In genomic region chr12:46242569-46242968, GRCh38 we compare ENCODE assay signal across 15 cellular contexts. TPM values are rescaled to one million over a fixed set of nuclear protein-coding genes. Genes with fewer than 3 reads are reported as not detected.
DNase-seq lines count a peak whose midpoint lies in the region; ATAC-seq and TF ChIP-seq lines count a peak whose summit lies in the region.
"Had no signal": no experiment of that assay in that cellular context is flagged by ENCODE, and none has a peak within 500 bp of the region (broad histone marks: within the 10 kb centered on the region; RNA-seq: fewer than 3 reads in every experiment).

No MANE protein-coding gene starts in this region.

- TF ChIP-seq CTCF in CD4-positive, alpha-beta T cell (IDR thresholded peaks at IDR 0.05): no peak

- peaks cover 62% of the 10 kb centered on the region for H3K4me1 Mint-ChIP-seq in activated CD8-positive, alpha-beta memory T cell treated with anti-CD3 and anti-CD28 coated beads, Interleukin-2, amount 10 ng/mL, durations not matched to agents 7 days and 5 days
- peaks cover 94% of the 10 kb centered on the region for H3K4me1 Mint-ChIP-seq in CD4-positive, alpha-beta T cell (ENCODE audit: low read depth)
- peaks cover 35% of the 10 kb centered on the region for H3K4me1 Mint-ChIP-seq in activated T-helper 17 cell treated with anti-CD3 and anti-CD28 coated beads, Interleukin-2, amount 50 U/mL, for 72 hours
- H3K4me1 Mint-ChIP-seq in naive thymus-derived CD4-positive, alpha-beta T cell: peaks cover 52 to 97% (median 84%) of the 10 kb centered on the region in 7 donors
- H3K4me1 Mint-ChIP-seq in activated T-helper 2 cell treated with anti-CD3 and anti-CD28 coated beads, Interferon-gamma antibody, Interleukin-2, Interleukin-4, amounts not matched to agents 10 μg/mL and 5 μg/mL and 100 μg/mL, durations not matched to agents 14 hours and 24 hours and 36 hours (ENCODE audit: low read depth): peaks cover 54% of the 10 kb centered on the region

- H3K4me3 ChIP-seq in naive thymus-derived CD4-positive, alpha-beta T cell (ENCODE audit: low read length): no peak overlapping the region

- H3K4me3 Mint-ChIP-seq in activated CD8-positive, alpha-beta memory T cell treated with anti-CD3 and anti-CD28 coated beads, Interleukin-2, amount 10 ng/mL, durations not matched to agents 7 days and 5 days: no peak overlapping the region
- peak overlapping the region; percentile 36 for H3K4me3 Mint-ChIP-seq in CD4-positive, alpha-beta T cell
- H3K4me3 Mint-ChIP-seq in activated T-helper 17 cell treated with anti-CD3 and anti-CD28 coated beads, Interleukin-2, amount 50 U/mL, for 72 hours: no peak overlapping the region
- H3K4me3 Mint-ChIP-seq in naive thymus-derived CD4-positive, alpha-beta T cell: peak overlapping the region in 5 of 10 donors; percentile 10 to 56 (median 27)
- H3K4me3 Mint-ChIP-seq in activated T-helper 2 cell treated with anti-CD3 and anti-CD28 coated beads, Interferon-gamma antibody, Interleukin-2, Interleukin-4, amounts not matched to agents 10 μg/mL and 5 μg/mL and 100 μg/mL, durations not matched to agents 14 hours and 24 hours and 36 hours (ENCODE audit: low read depth): no peak overlapping the region

- CTCF ChIA-PET in activated CD8-positive, alpha-beta memory T cell treated with anti-CD3 and anti-CD28 coated beads, Interleukin-2, amount 10 ng/mL, durations not matched to agents 7 days and 5 days (lab: Charles Lee): interaction anchor here (1.0 kb wide), 1 partner anchor 26 kb away, joined by 3 read pairs; the partner anchor contains the start of gene SLC38A1
- CTCF ChIA-PET in CD4-positive, alpha-beta T cell (lab: Charles Lee): interaction anchor here (0.6 kb wide), 1 partner anchor 36 kb away, joined by 3 read pairs; no protein-coding TSS in a partner anchor
- CTCF ChIA-PET in naive thymus-derived CD4-positive, alpha-beta T cell (lab: Charles Lee): no interaction called here

- H3K9me3 Mint-ChIP-seq in activated CD8-positive, alpha-beta memory T cell treated with anti-CD3 and anti-CD28 coated beads, Interleukin-2, amount 10 ng/mL, durations not matched to agents 7 days and 5 days (ENCODE audit: low read depth): no peaks in the 10 kb centered on the region
- H3K9me3 Mint-ChIP-seq in CD4-positive, alpha-beta T cell: peaks cover 4% of the 10 kb centered on the region
- peaks cover 5% of the 10 kb centered on the region for H3K9me3 Mint-ChIP-seq in activated T-helper 17 cell treated with anti-CD3 and anti-CD28 coated beads, Interleukin-2, amount 50 U/mL, for 72 hours
- H3K9me3 Mint-ChIP-seq in naive thymus-derived CD4-positive, alpha-beta T cell: peaks cover 2 to 23% (median 8%) of the 10 kb centered on the region in 11 donors
- peaks cover 14% of the 10 kb centered on the region for H3K9me3 Mint-ChIP-seq in activated T-helper 2 cell treated with anti-CD3 and anti-CD28 coated beads, Interferon-gamma antibody, Interleukin-2, Interleukin-4, amounts not matched to agents 10 μg/mL and 5 μg/mL and 100 μg/mL, durations not matched to agents 14 hours and 24 hours and 36 hours

- peaks cover 38 to 59% of the 10 kb centered on the region in 2 donors for H3K4me1 ChIP-seq in naive thymus-derived CD4-positive, alpha-beta T cell (ENCODE audit: control insufficient read depth in 2 of 2, insufficient read depth in 2 of 2, low read length in 2 of 2)

- POLR2A ChIA-PET in CD4-positive, alpha-beta T cell (lab: Charles Lee): interaction anchor here (1.2 to 4.3 kb wide), 3 partner anchors 21 to 28 kb away, joined by 4 to 25 read pairs (median 6); partner anchors contain the start of gene SLC38A1
- POLR2A ChIA-PET in naive thymus-derived CD4-positive, alpha-beta T cell (lab: Charles Lee): interaction anchor here (1.3 to 1.5 kb wide), 2 partner anchors 27 to 28 kb away, joined by 6 to 8 read pairs; partner anchors contain the start of gene SLC38A1

- H3K27me3 ChIP-seq in CD4-positive, alpha-beta T cell (ENCODE audit: control insufficient read depth, insufficient read depth, low read length): no peaks in the 10 kb centered on the region
- no peaks in the 10 kb centered on the region for H3K27me3 ChIP-seq in naive thymus-derived CD4-positive, alpha-beta T cell (ENCODE audit: control insufficient read depth in 2 of 2, insufficient read depth in 2 of 2, low read length in 2 of 2)

- no peaks in the 10 kb centered on the region for H3K27me3 Mint-ChIP-seq in activated CD8-positive, alpha-beta memory T cell treated with anti-CD3 and anti-CD28 coated beads, Interleukin-2, amount 10 ng/mL, durations not matched to agents 7 days and 5 days
- H3K27me3 Mint-ChIP-seq in CD4-positive, alpha-beta T cell: no peaks in the 10 kb centered on the region
- no peaks in the 10 kb centered on the region for H3K27me3 Mint-ChIP-seq in activated T-helper 17 cell treated with anti-CD3 and anti-CD28 coated beads, Interleukin-2, amount 50 U/mL, for 72 hours
- H3K27me3 Mint-ChIP-seq in naive thymus-derived CD4-positive, alpha-beta T cell: no peaks in the 10 kb centered on the region
- no peaks in the 10 kb centered on the region for H3K27me3 Mint-ChIP-seq in activated T-helper 2 cell treated with anti-CD3 and anti-CD28 coated beads, Interferon-gamma antibody, Interleukin-2, Interleukin-4, amounts not matched to agents 10 μg/mL and 5 μg/mL and 100 μg/mL, durations not matched to agents 14 hours and 24 hours and 36 hours (ENCODE audit: low read depth)

- intact Hi-C loops in CD4-positive, alpha-beta T cell (cut with DNase I, micrococcal nuclease): no loop called here
- intact Hi-C loops in naive thymus-derived CD4-positive, alpha-beta T cell (cut with micrococcal nuclease): no loop called here
- intact Hi-C loops in activated T-helper 2 cell treated with anti-CD3 and anti-CD28 coated beads, Interferon-gamma antibody, Interleukin-2, Interleukin-4, amounts not matched to agents 10 μg/mL and 5 μg/mL and 100 μg/mL, durations not matched to agents 14 hours and 24 hours and 36 hours (cut with micrococcal nuclease): no loop called here

- no peak for DNase-seq in activated CD8-positive, alpha-beta memory T cell treated with anti-CD3 and anti-CD28 coated beads, Interleukin-2, amount 10 ng/mL, durations not matched to agents 7 days and 5 days
- DNase-seq in activated CD8-positive, alpha-beta memory T cell treated with anti-CD3 and anti-CD28 coated beads, Interleukin-2, amount 50 U/mL, for 4 hours: no peak
- no peak for DNase-seq in CD4-positive, alpha-beta T cell
- no peak for DNase-seq in naive thymus-derived CD4-positive, alpha-beta T cell
- DNase-seq in DMS53 treated with DMSO at 0.1 percent for 48 hours (lab: John Stamatoyannopoulos, UW; ENCODE audit: unreplicated experiment) (no peak), DMS153 treated with DMSO at 0.1 percent for 48 hours (lab: John Stamatoyannopoulos, UW; ENCODE audit: unreplicated experiment) (no peak)
- no peak for DNase-seq in activated T-helper 2 cell treated with anti-CD3 and anti-CD28 coated beads, Interferon-gamma antibody, Interleukin-2, Interleukin-4, amounts not matched to agents 10 μg/mL and 5 μg/mL and 100 μg/mL, durations not matched to agents 14 hours and 24 hours and 36 hours (ENCODE audit: low spot score)
- DNase-seq: Karpas-422, NCI-H1105 treated with DMSO at 0.1 percent for 48 hours, NCI-H187, NCI-H446 treated with DMSO at 0.1 percent for 48 hours, NCI-H774 had no signal

- no peak for ATAC-seq in activated CD8-positive, alpha-beta memory T cell treated with anti-CD3 and anti-CD28 coated beads, Interleukin-2, amount 10 ng/mL, durations not matched to agents 7 days and 5 days
- ATAC-seq in CD4-positive, alpha-beta T cell (ENCODE audit: poor library complexity): no peak
- no peak for ATAC-seq in activated T-helper 17 cell treated with anti-CD3 and anti-CD28 coated beads, Interleukin-2, amount 50 U/mL, for 72 hours (replicated peaks)
- ATAC-seq in naive thymus-derived CD4-positive, alpha-beta T cell: no peak
- ATAC-seq: Right ventricle myocardium inferior had no signal

- no peak overlapping the region for H3K27ac ChIP-seq in CD4-positive, alpha-beta T cell (ENCODE audit: low read depth, low read length)
- no peak overlapping the region for H3K27ac ChIP-seq in naive thymus-derived CD4-positive, alpha-beta T cell (ENCODE audit: low read depth, low read length)
- H3K27ac ChIP-seq: C4-2B had no signal

- no peaks in the 10 kb centered on the region for H3K9me3 ChIP-seq in CD4-positive, alpha-beta T cell (ENCODE audit: control insufficient read depth, low read length)
- H3K9me3 ChIP-seq in naive thymus-derived CD4-positive, alpha-beta T cell (ENCODE audit: control insufficient read depth in 2 of 3, low read length in 3 of 3): peaks cover 0 to 4% (median 0%) of the 10 kb centered on the region in 3 experiments

- peaks cover 90% of the 10 kb centered on the region for H3K36me3 Mint-ChIP-seq in activated CD8-positive, alpha-beta memory T cell treated with anti-CD3 and anti-CD28 coated beads, Interleukin-2, amount 10 ng/mL, durations not matched to agents 7 days and 5 days
- H3K36me3 Mint-ChIP-seq in CD4-positive, alpha-beta T cell (ENCODE audit: low read depth): peaks cover 97% of the 10 kb centered on the region
- peaks cover 98% of the 10 kb centered on the region for H3K36me3 Mint-ChIP-seq in activated T-helper 17 cell treated with anti-CD3 and anti-CD28 coated beads, Interleukin-2, amount 50 U/mL, for 72 hours (ENCODE audit: low read depth)
- peaks cover 6 to 83% (median 67%) of the 10 kb centered on the region in 5 donors for H3K36me3 Mint-ChIP-seq in naive thymus-derived CD4-positive, alpha-beta T cell
- peaks cover 93% of the 10 kb centered on the region for H3K36me3 Mint-ChIP-seq in activated T-helper 2 cell treated with anti-CD3 and anti-CD28 coated beads, Interferon-gamma antibody, Interleukin-2, Interleukin-4, amounts not matched to agents 10 μg/mL and 5 μg/mL and 100 μg/mL, durations not matched to agents 14 hours and 24 hours and 36 hours (ENCODE audit: low read depth)

- H3K27ac Mint-ChIP-seq in activated CD8-positive, alpha-beta memory T cell treated with anti-CD3 and anti-CD28 coated beads, Interleukin-2, amount 10 ng/mL, durations not matched to agents 7 days and 5 days: peak overlapping the region; percentile 28
- peak overlapping the region; percentile 2 for H3K27ac Mint-ChIP-seq in CD4-positive, alpha-beta T cell
- peak overlapping the region; percentile 27 for H3K27ac Mint-ChIP-seq in activated T-helper 17 cell treated with anti-CD3 and anti-CD28 coated beads, Interleukin-2, amount 50 U/mL, for 72 hours
- peak overlapping the region in 7 of 9 donors; percentile 15 to 77 (median 60) for H3K27ac Mint-ChIP-seq in naive thymus-derived CD4-positive, alpha-beta T cell
- no peak overlapping the region for H3K27ac Mint-ChIP-seq in activated T-helper 2 cell treated with anti-CD3 and anti-CD28 coated beads, Interferon-gamma antibody, Interleukin-2, Interleukin-4, amounts not matched to agents 10 μg/mL and 5 μg/mL and 100 μg/mL, durations not matched to agents 14 hours and 24 hours and 36 hours

- H3K36me3 ChIP-seq in naive thymus-derived CD4-positive, alpha-beta T cell (ENCODE audit: control insufficient read depth in 2 of 3, insufficient read depth in 3 of 3, low read length in 3 of 3): peaks cover 14 to 55% (median 16%) of the 10 kb centered on the region in 3 experiments

RNA-seq across cellular contexts. Expression of gene SLC38A1, which starts 26.3 kb away (rescaled TPM):
- total RNA-seq in activated CD8-positive, alpha-beta memory T cell treated with anti-CD3 and anti-CD28 coated beads, Interleukin-2, amount 10 ng/mL, durations not matched to agents 7 days and 5 days: 100 to 1,000 TPM; 149 to 180 TPM
- total RNA-seq in CD4-positive, alpha-beta T cell: 100 to 1,000 TPM; 327 to 346 TPM
- total RNA-seq in activated T-helper 17 cell treated with anti-CD3 and anti-CD28 coated beads, Interleukin-2, amount 50 U/mL, for 72 hours: 100 to 1,000 TPM; 161 to 192 TPM
- total RNA-seq in naive thymus-derived CD4-positive, alpha-beta T cell: 100 to 1,000 TPM; 172 to 283 (median 249) TPM
- polyA plus RNA-seq in naive thymus-derived CD4-positive, alpha-beta T cell: 100 to 1,000 TPM; 235 to 263 TPM
- 152 and 154 TPM in 2 replicates for total RNA-seq in activated T-helper 2 cell treated with anti-CD3 and anti-CD28 coated beads, Interferon-gamma antibody, Interleukin-2, Interleukin-4, amounts not matched to agents 10 μg/mL and 5 μg/mL and 100 μg/mL, durations not matched to agents 14 hours and 24 hours and 36 hours
